ENCODE assay signal across 8 cellular contexts in genomic region chr3:128878556-128879124, GRCh38. TPM values are rescaled to one million over a fixed set of nuclear protein-coding genes. Genes with fewer than 3 reads are reported as not detected.
A peak's percentile ranks its signal among the peaks of the same experiment; 100 is the strongest.
DNase-seq lines count a peak whose midpoint lies in the region; ATAC-seq and TF ChIP-seq lines count a peak whose summit lies in the region.

No MANE protein-coding gene starts in this region.

- CTCF ChIA-PET in activated CD8-positive, alpha-beta T cell treated with anti-CD3 and anti-CD28 coated beads, Interleukin-2, amount 10 ng/mL, durations not matched to agents 7 days and 5 days (lab: Charles Lee) = interaction anchor here (0.5 to 7.0 kb wide), 22 partner anchors 8 to 439 kb away, joined by 3 to 75 read pairs (median 4); partner anchors contain the start of gene RAB43

- H3K27ac Mint-ChIP-seq in activated CD8-positive, alpha-beta T cell treated with anti-CD3 and anti-CD28 coated beads, Interleukin-2, amount 10 ng/mL, durations not matched to agents 7 days and 5 days = peak overlapping the region; percentile 90

- H4K8ac ChIP-seq in neuronal stem cell (ENCODE audit: low read depth, low read length) = no peak overlapping the region

- H3K4me1 Mint-ChIP-seq in activated CD8-positive, alpha-beta T cell treated with anti-CD3 and anti-CD28 coated beads, Interleukin-2, amount 10 ng/mL, durations not matched to agents 7 days and 5 days (ENCODE audit: low read depth) = peaks cover 50% of the 10 kb centered on the region

- POLR2A ChIA-PET in activated CD8-positive, alpha-beta T cell treated with anti-CD3 and anti-CD28 coated beads, Interleukin-2, amount 10 ng/mL, durations not matched to agents 7 days and 5 days (lab: Charles Lee) = interaction anchor here (0.6 to 3.0 kb wide), 19 partner anchors 10 to 437 kb away, joined by 3 to 15 read pairs (median 4); partner anchors contain the start of gene RPN1

- no peak overlapping the region for H3K4ac ChIP-seq in neuronal stem cell (ENCODE audit: low read length)

- H3K36me3 ChIP-seq in neuronal stem cell (replicated peaks in 1 of 2; ENCODE audit: control insufficient read depth in 2 of 2, insufficient read depth in 2 of 2, low read length in 2 of 2) = peaks cover 7 to 36% of the 10 kb centered on the region in 2 donors

- peak overlapping the region; percentile 83 for H3K4me3 Mint-ChIP-seq in activated CD8-positive, alpha-beta T cell treated with anti-CD3 and anti-CD28 coated beads, Interleukin-2, amount 10 ng/mL, durations not matched to agents 7 days and 5 days

- ATAC-seq in GM21528 (IDR thresholded peaks at IDR 0.05; ENCODE audit: low FRiP score, unreplicated experiment) = peak; percentile 27
- ATAC-seq in activated CD8-positive, alpha-beta T cell treated with anti-CD3 and anti-CD28 coated beads, Interleukin-2, amount 10 ng/mL, durations not matched to agents 7 days and 5 days = peak; percentile 25

- no peak overlapping the region for H3K9ac ChIP-seq in neuronal stem cell (ENCODE audit: low read depth, low read length, poor library complexity)

- no CpG with 5 or more reads among the region's 14 CpGs for WGBS in neuronal stem cell (ENCODE audit: extremely low coverage in 2 of 2, insufficient read length in 2 of 2, insufficient replicate concordance in 1 of 2), 2 donors

- H3K23ac ChIP-seq in neuronal stem cell (ENCODE audit: low read depth, low read length, poor library complexity) = no peak overlapping the region

- peaks cover 2% of the 10 kb centered on the region for H3K79me1 ChIP-seq in neuronal stem cell (ENCODE audit: low read depth, low read length)

- H3K27ac ChIP-seq in neuronal stem cell (replicated peaks; ENCODE audit: low read length) = peak overlapping the region; percentile 39

- H3K9me3 ChIP-seq in neuronal stem cell (replicated peaks in 1 of 2; ENCODE audit: control insufficient read depth in 2 of 2, insufficient read depth in 1 of 2, low read depth in 1 of 2, low read length in 2 of 2) = no peaks in the 10 kb centered on the region

- peak; percentile 1 for DNase-seq in DMS153 (lab: John Stamatoyannopoulos, UW)
- no peak for DNase-seq in DMS153 treated with DMSO at 0.1 percent for 48 hours (lab: John Stamatoyannopoulos, UW; ENCODE audit: unreplicated experiment)
- DNase-seq in LNCaP clone FGC (ENCODE audit: low read depth) = peak; percentile 15
- peak; percentile 37 for DNase-seq in activated CD8-positive, alpha-beta T cell treated with anti-CD3 and anti-CD28 coated beads, Interleukin-2, amount 10 ng/mL, durations not matched to agents 7 days and 5 days
- DNase-seq in fibroblast of villous mesenchyme (ENCODE audit: low read depth) = peak; percentile 76
- DNase-seq in neuronal stem cell (ENCODE audit: low spot score) = no peak
- DNase-seq in inferior parietal cortex (ENCODE audit: extremely low spot score) = no peak

- peaks cover 18% of the 10 kb centered on the region for H3K36me3 Mint-ChIP-seq in activated CD8-positive, alpha-beta T cell treated with anti-CD3 and anti-CD28 coated beads, Interleukin-2, amount 10 ng/mL, durations not matched to agents 7 days and 5 days (ENCODE audit: low read depth)

- H3K14ac ChIP-seq in neuronal stem cell (ENCODE audit: low read length) = no peak overlapping the region

- no peak overlapping the region for H3K18ac ChIP-seq in neuronal stem cell (ENCODE audit: low read length)

- H4K91ac ChIP-seq in neuronal stem cell (ENCODE audit: low read depth, low read length, poor library complexity) = no peak overlapping the region

- peaks cover 5% of the 10 kb centered on the region for H3K27me3 Mint-ChIP-seq in activated CD8-positive, alpha-beta T cell treated with anti-CD3 and anti-CD28 coated beads, Interleukin-2, amount 10 ng/mL, durations not matched to agents 7 days and 5 days (ENCODE audit: low read depth)

- no peak overlapping the region for H2BK120ac ChIP-seq in neuronal stem cell (ENCODE audit: low read depth, low read length)

- no peak overlapping the region for H2AK5ac ChIP-seq in neuronal stem cell (ENCODE audit: low read depth, low read length)

- H3K27me3 ChIP-seq in neuronal stem cell (ENCODE audit: control insufficient read depth in 3 of 3, insufficient read depth in 3 of 3, low read depth in 1 of 3, low read length in 3 of 3) = no peaks in the 10 kb centered on the region

- no peaks in the 10 kb centered on the region for H3K9me3 Mint-ChIP-seq in activated CD8-positive, alpha-beta T cell treated with anti-CD3 and anti-CD28 coated beads, Interleukin-2, amount 10 ng/mL, durations not matched to agents 7 days and 5 days (ENCODE audit: insufficient read depth)

- peak overlapping the region; percentile 72 for H3K4me2 ChIP-seq in neuronal stem cell (ENCODE audit: insufficient read depth, low read length, poor library complexity, severe bottlenecking)

- TF ChIP-seq CTCF in LNCaP clone FGC (IDR thresholded peaks at IDR 0.05; ENCODE audit: control insufficient read depth, extremely low read depth, insufficient read depth) = no peak
- TF ChIP-seq CTCF in fibroblast of villous mesenchyme (IDR thresholded peaks at IDR 0.05; ENCODE audit: insufficient read depth, low read depth, low read length) = no peak

- H2AFZ ChIP-seq in neuronal stem cell (ENCODE audit: low read length) = peak overlapping the region; percentile 83

- H2BK12ac ChIP-seq in neuronal stem cell (ENCODE audit: low read length) = no peak overlapping the region

- H3K4me1 ChIP-seq in neuronal stem cell (ENCODE audit: control insufficient read depth in 2 of 2, insufficient read depth in 1 of 2, low read depth in 1 of 2, low read length in 2 of 2) = peaks cover 2 to 8% of the 10 kb centered on the region in 2 donors

- no peak overlapping the region for H2BK5ac ChIP-seq in neuronal stem cell (ENCODE audit: low read length)

- H3K4me3 ChIP-seq in LNCaP clone FGC (ENCODE audit: low read depth, low read length) = peak overlapping the region; percentile 86
- H3K4me3 ChIP-seq in fibroblast of villous mesenchyme (ENCODE audit: low read depth, low read length) = peak overlapping the region; percentile 80
- peak overlapping the region; percentile 90 for H3K4me3 ChIP-seq in neuronal stem cell (ENCODE audit: low read length in 2 of 2)

- H2BK15ac ChIP-seq in neuronal stem cell (ENCODE audit: low read length) = no peak overlapping the region

RNA-seq across cellular contexts. Expression of gene ACAD9, which starts 0.8 kb away (rescaled TPM):
- 10 to 100 TPM; 61.3 to 68.3 TPM for total RNA-seq in activated CD8-positive, alpha-beta T cell treated with anti-CD3 and anti-CD28 coated beads, Interleukin-2, amount 10 ng/mL, durations not matched to agents 7 days and 5 days
- total RNA-seq in fibroblast of villous mesenchyme = 35.8 and 41.6 TPM in 2 replicates
- polyA plus RNA-seq in neuronal stem cell (2013, experiment 1 of 2) = 23.2 TPM
- polyA plus RNA-seq in neuronal stem cell (2013, experiment 2 of 2) = 22.6 TPM

Comparison
In these comparisons a context has a peak if more than half of its experiments do, and no peak if none do; other contexts are left out.
1. DNase-seq: peak in DMS153 (single experiment), LNCaP clone FGC (single experiment), activated CD8-positive, alpha-beta T cell treated with anti-CD3 and anti-CD28 coated beads, Interleukin-2, amount 10 ng/mL, durations not matched to agents 7 days and 5 days (single experiment) and fibroblast of villous mesenchyme (single experiment); none in DMS153 treated with DMSO at 0.1 percent for 48 hours (single experiment), neuronal stem cell (single experiment) and inferior parietal cortex (single experiment).
2. Peak in every context shown above with its lines, with median percentiles within 50 percentile points of each other: H3K4me3 ChIP-seq.